In the genomic region with DNA sequence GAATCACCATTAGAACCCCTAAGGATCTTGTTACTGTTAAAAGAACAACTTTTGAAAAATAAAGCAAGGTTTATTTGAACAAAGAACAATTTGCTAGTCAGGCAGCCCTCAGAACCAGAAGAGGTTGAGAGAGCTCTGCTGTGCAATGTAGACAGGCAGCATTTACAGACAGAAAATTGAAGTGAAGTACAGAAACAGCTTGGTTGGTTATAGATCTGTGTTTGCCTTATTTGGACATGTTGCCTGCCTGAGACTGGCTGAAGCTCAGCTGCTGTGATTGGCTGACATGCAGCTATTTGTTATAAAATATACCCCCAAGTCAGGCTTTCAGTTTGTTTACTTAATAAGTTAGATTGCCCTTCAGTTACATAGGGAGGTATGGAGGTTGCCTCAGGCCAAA, we compare ENCODE assay signal across 22 cellular contexts. TPM values are rescaled to one million over a fixed set of nuclear protein-coding genes. Genes with fewer than 3 reads are reported as not detected.
DNase-seq lines count a peak whose midpoint lies in the region; ATAC-seq, FAIRE-seq and TF ChIP-seq lines count a peak whose summit lies in the region.
"Had no signal": no experiment of that assay in that cellular context is flagged by ENCODE, and none has a peak within 500 bp of the region (broad histone marks: within the 10 kb centered on the region; RNA-seq: fewer than 3 reads in every experiment).

No MANE protein-coding gene starts in this region.

- no peaks in the 10 kb centered on the region for H3K4me1 ChIP-seq in cardiac muscle cell (ENCODE audit: low read depth)
- no peaks in the 10 kb centered on the region for H3K4me1 ChIP-seq in heart right ventricle
- H3K4me1 ChIP-seq: lower lobe of right lung, pancreas had no signal

- no peaks in the 10 kb centered on the region for H3K9me3 ChIP-seq in cardiac muscle cell (ENCODE audit: low read depth)
- H3K9me3 ChIP-seq in heart right ventricle: no peaks in the 10 kb centered on the region
- H3K9me3 ChIP-seq: lower lobe of right lung, pancreas had no signal

- peak; percentile 1 to 17 for DNase-seq in cardiac muscle cell (ENCODE audit: low read depth in 1 of 2, low spot score in 1 of 2)
- no peak for DNase-seq in heart right ventricle
- DNase-seq in RPMI7951 (ENCODE audit: low read depth): peak; percentile 16
- peak; percentile 16 for DNase-seq in fibroblast of pulmonary artery (ENCODE audit: low read depth)
- no peak for DNase-seq in stimulated activated CD4-positive, alpha-beta T cell treated with anti-CD3 and anti-CD28 coated beads, Interleukin-4, amount 100 ng/mL, for 24 hours
- DNase-seq in NCI-H446 treated with DMSO at 0.1 percent for 48 hours (lab: John Stamatoyannopoulos, UW): no peak
- DNase-seq in retina: no peak
- DNase-seq in GM12892 (ENCODE audit: insufficient read length): no peak
- DNase-seq: activated CD4-positive, CD25-positive, alpha-beta regulatory T cell; activated CD8-positive, alpha-beta T cell treated with anti-CD3 and anti-CD28 coated beads, Interleukin-2, amount 10 ng/mL, durations not matched to agents 7 days and 5 days; activated T-cell treated with anti-CD3 and anti-CD28 coated beads, Interleukin-2, amount 50 U/mL, for 72 hours; brain microvascular endothelial cell; CD8-positive, alpha-beta memory T cell; dermis blood vessel endothelial cell; erythroblast; KBM-7; lower lobe of right lung; NCI-H1048; pancreas; SHP77 treated with DMSO at 0.1 percent for 48 hours; T-helper 2 cell had no signal

- FAIRE-seq in GM12892 (lab: Jason Lieb, UNC): no peak
- FAIRE-seq: pancreas had no signal

- H3K27me3 ChIP-seq in cardiac muscle cell: no peaks in the 10 kb centered on the region
- peaks cover 0 to 14% (median 5%) of the 10 kb centered on the region in 7 donors for H3K27me3 ChIP-seq in heart right ventricle
- H3K27me3 ChIP-seq: brain microvascular endothelial cell, pancreas had no signal

- TF ChIP-seq POLR2A in GM12892 (IDR thresholded peaks at IDR 0.05; ENCODE audit: low read depth, low read length): no peak

- TF ChIP-seq CTCF in cardiac muscle cell (IDR thresholded peaks at IDR 0.05; ENCODE audit: low read depth, low read length) (no peak), heart right ventricle (IDR thresholded peaks at IDR 0.05) (no peak), fibroblast of pulmonary artery (IDR thresholded peaks at IDR 0.05; ENCODE audit: low read length, missing control alignments) (no peak)

- H3K36me3 ChIP-seq in cardiac muscle cell (no peaks in the 10 kb centered on the region), heart right ventricle (no peaks in the 10 kb centered on the region)
- H3K36me3 ChIP-seq: brain microvascular endothelial cell, lower lobe of right lung, pancreas had no signal

- intact Hi-C loops in heart right ventricle (cut with DNase I): no loop called here

- H3K4me3 ChIP-seq in cardiac muscle cell (no peak overlapping the region), heart right ventricle (no peak overlapping the region), fibroblast of pulmonary artery (replicated peaks; ENCODE audit: low read depth, low read length) (no peak overlapping the region)
- H3K4me3 ChIP-seq: lower lobe of right lung, pancreas had no signal

- H3K27ac ChIP-seq in cardiac muscle cell (no peak overlapping the region), heart right ventricle (no peak overlapping the region)
- H3K27ac ChIP-seq: brain microvascular endothelial cell, lower lobe of right lung, pancreas had no signal

- no peak for ATAC-seq in heart right ventricle
- ATAC-seq: activated CD8-positive, alpha-beta T cell treated with anti-CD3 and anti-CD28 coated beads, Interleukin-2, amount 10 ng/mL, durations not matched to agents 7 days and 5 days; activated naive CD4-positive, alpha-beta T cell treated with anti-CD3 and anti-CD28 coated beads, Interleukin-2, amount 50 U/mL, for 72 hours; activated T-cell treated with anti-CD3 and anti-CD28 coated beads, Interleukin-2, amount 50 U/mL, for 72 hours; lower lobe of right lung; pancreas had no signal

RNA-seq across cellular contexts. Expression of a gene that starts 12.5 kb away (rescaled TPM):
- total RNA-seq in cardiac muscle cell (0.27 and 0.28 TPM in 2 replicates), heart right ventricle (under 1 TPM in 7 of 10 donors, not detected in 3; 0.10 to 0.71 (median 0.21) TPM)
- polyA plus RNA-seq in cardiac muscle cell (0.21 TPM in 1 of 2 replicates, not detected in the other), heart right ventricle (under 1 TPM; 0.04 to 0.29 TPM)
- total RNA-seq in RPMI7951 (2014; rRNA removed; shearing (Covaris generic)): not detected in 2 replicates
- polyA plus RNA-seq in GM12892 (2012; ENCODE audit: missing spikeins): not detected
- total RNA-seq: activated CD8-positive, alpha-beta T cell treated with anti-CD3 and anti-CD28 coated beads, Interleukin-2, amount 10 ng/mL, durations not matched to agents 7 days and 5 days; activated naive CD4-positive, alpha-beta T cell treated with anti-CD3 and anti-CD28 coated beads, Interleukin-2, amount 50 U/mL, for 72 hours; activated T-cell treated with anti-CD3 and anti-CD28 coated beads, Interleukin-2, amount 50 U/mL, for 72 hours; CD8-positive, alpha-beta memory T cell; dermis blood vessel endothelial cell had no signal
- polyA plus RNA-seq: CD8-positive, alpha-beta memory T cell had no signal

Comparison
In these comparisons a context has a peak if more than half of its experiments do, and no peak if none do; other contexts are left out.
1. DNase-seq: peak in cardiac muscle cell (2 of 2), RPMI7951 (single experiment) and fibroblast of pulmonary artery (single experiment); none in heart right ventricle (0 of 2), stimulated activated CD4-positive, alpha-beta T cell treated with anti-CD3 and anti-CD28 coated beads, Interleukin-4, amount 100 ng/mL, for 24 hours (single experiment), NCI-H446 treated with DMSO at 0.1 percent for 48 hours (single experiment), retina (single experiment) and GM12892 (single experiment).